In genomic region chr16:47944589-47944988, GRCh38 we compare ENCODE assay signal across 34 cellular contexts.
"Had no signal": no experiment of that assay in that cellular context is flagged by ENCODE, and none has a peak within 500 bp of the region (broad histone marks: within the 10 kb centered on the region; RNA-seq: fewer than 3 reads in every experiment).

No MANE protein-coding gene starts in this region.

- H3K4me3 Mint-ChIP-seq: activated B cell treated with CpG ODN at 0.5 μM for 24 hours; activated CD4-positive, alpha-beta memory T cell treated with anti-CD3 and anti-CD28 coated beads for 36 hours; activated CD4-positive, alpha-beta T cell treated with anti-CD3 and anti-CD28 coated beads, Interleukin-2, amount 10 ng/mL, durations not matched to agents 24 days and 14 days; activated CD8-positive, alpha-beta T cell treated with anti-CD3 and anti-CD28 coated beads for 36 hours; activated naive CD4-positive, alpha-beta T cell treated with anti-CD3 and anti-CD28 coated beads for 36 hours; activated naive CD8-positive, alpha-beta T cell treated with anti-CD3 and anti-CD28 coated beads for 36 hours; activated T-cell treated with anti-CD3 and anti-CD28 coated beads, Interleukin-2, amount 50 U/mL, for 4 hours; activated T-cell treated with anti-CD3 and anti-CD28 coated beads, Interleukin-2, amount 50 U/mL, for 72 hours; activated T-helper 1 cell treated with anti-CD3 and anti-CD28 coated beads, Interleukin-12 subunit alpha, Interleukin-12 subunit beta, Interleukin-2, Interleukin-4 antibody, amounts not matched to agents 30 ng/mL and 10 ng/mL and 1 ng/mL, durations not matched to agents 14 hours and 24 hours and 36 hours; activated T-helper 17 cell treated with anti-CD3 and anti-CD28 coated beads, Interleukin-2, amount 50 U/mL, for 72 hours; T-helper 1 cell treated with Interleukin-12 subunit alpha and Interleukin-12 subunit beta and Interleukin-4 antibody, amounts not matched to agents 30 μg/mL and 1 μg/mL, for 36 hours; T-helper 2 cell treated with Interferon-gamma antibody and Interleukin-4, amounts not matched to agents 5 μg/mL and 100 μg/mL, for 36 hours had no signal

- H3K27me3 Mint-ChIP-seq: activated CD4-positive, alpha-beta T cell treated with anti-CD3 and anti-CD28 coated beads, Interleukin-2, amount 10 ng/mL, durations not matched to agents 24 days and 14 days had no signal

- H3K4me1 Mint-ChIP-seq: activated B cell treated with CpG ODN at 0.5 μM for 24 hours; activated CD4-positive, alpha-beta T cell treated with anti-CD3 and anti-CD28 coated beads, Interleukin-2, amount 10 ng/mL, durations not matched to agents 24 days and 14 days; activated naive CD8-positive, alpha-beta T cell treated with anti-CD3 and anti-CD28 coated beads for 36 hours; activated T-helper 17 cell treated with anti-CD3 and anti-CD28 coated beads, Interleukin-2, amount 50 U/mL, for 72 hours had no signal

- H3K27ac ChIP-seq: adrenal gland, body of pancreas, brain microvascular endothelial cell, breast epithelium, VCaP had no signal

- H3K4me3 ChIP-seq: adrenal gland, body of pancreas, breast epithelium had no signal

- H3K36me3 Mint-ChIP-seq: activated CD4-positive, alpha-beta memory T cell treated with anti-CD3 and anti-CD28 coated beads for 36 hours; activated naive CD4-positive, alpha-beta T cell treated with anti-CD3 and anti-CD28 coated beads, Interleukin-2, amount 50 U/mL, for 72 hours; activated naive CD8-positive, alpha-beta T cell treated with anti-CD3 and anti-CD28 coated beads for 36 hours had no signal

- H3K9me3 Mint-ChIP-seq: activated B cell treated with CpG ODN at 0.5 μM for 24 hours; activated CD4-positive, alpha-beta T cell treated with anti-CD3 and anti-CD28 coated beads, Interleukin-2, amount 10 ng/mL, durations not matched to agents 24 days and 14 days; activated CD8-positive, alpha-beta T cell treated with anti-CD3 and anti-CD28 coated beads for 36 hours; activated naive CD8-positive, alpha-beta T cell treated with anti-CD3 and anti-CD28 coated beads for 36 hours; activated T-cell treated with anti-CD3 and anti-CD28 coated beads, Interleukin-2, amount 50 U/mL, for 4 hours; activated T-cell treated with anti-CD3 and anti-CD28 coated beads, Interleukin-2, amount 50 U/mL, for 72 hours; activated T-helper 1 cell treated with anti-CD3 and anti-CD28 coated beads, Interleukin-12 subunit alpha, Interleukin-12 subunit beta, Interleukin-2, Interleukin-4 antibody, amounts not matched to agents 30 ng/mL and 10 ng/mL and 1 ng/mL, durations not matched to agents 14 hours and 24 hours and 36 hours; activated T-helper 17 cell treated with anti-CD3 and anti-CD28 coated beads, Interleukin-2, amount 50 U/mL, for 72 hours; T-helper 1 cell treated with Interleukin-12 subunit alpha and Interleukin-12 subunit beta and Interleukin-4 antibody, amounts not matched to agents 30 μg/mL and 1 μg/mL, for 36 hours; T-helper 2 cell treated with Interferon-gamma antibody and Interleukin-4, amounts not matched to agents 5 μg/mL and 100 μg/mL, for 36 hours had no signal

- H3K4me1 ChIP-seq: adrenal gland, body of pancreas, breast epithelium had no signal

- H3K36me3 ChIP-seq: adrenal gland, brain microvascular endothelial cell, breast epithelium had no signal

- DNase-seq: activated B cell treated with CpG ODN at 0.5 μM for 24 hours; activated CD4-positive, alpha-beta memory T cell treated with anti-CD3 and anti-CD28 coated beads for 36 hours; activated CD4-positive, alpha-beta T cell treated with anti-CD3 and anti-CD28 coated beads for 4 hours; activated CD4-positive, alpha-beta T cell treated with anti-CD3 and anti-CD28 coated beads, Interleukin-2, amount 10 ng/mL, durations not matched to agents 24 days and 14 days; activated CD4-positive, alpha-beta T cell treated with anti-CD3 and anti-CD28 coated beads, Interleukin-2, amount 50 U/mL, for 1 hour; activated CD4-positive, alpha-beta T cell treated with anti-CD3 and anti-CD28 coated beads, Interleukin-2, amount 50 U/mL, for 4 hours; activated CD4-positive, CD25-positive, alpha-beta regulatory T cell treated with anti-CD3 and anti-CD28 coated beads, Interleukin-2, amount 50 U/mL, for 72 hours; activated CD8-positive, alpha-beta memory T cell treated with anti-CD3 and anti-CD28 coated beads, Interleukin-2, amount 50 U/mL, for 4 hours; activated CD8-positive, alpha-beta T cell treated with anti-CD3 and anti-CD28 coated beads for 36 hours; activated effector memory CD4-positive, alpha-beta T cell treated with anti-CD3 and anti-CD28 coated beads, Interleukin-2, amount 50 U/mL, for 16 hours; activated gamma-delta T cell treated with Interleukin-2 at 50 U/mL for 16 hours; activated naive CD4-positive, alpha-beta T cell; activated naive CD4-positive, alpha-beta T cell treated with anti-CD3 and anti-CD28 coated beads for 36 hours; activated naive CD4-positive, alpha-beta T cell treated with anti-CD3 and anti-CD28 coated beads, Interleukin-2, amount 50 U/mL, for 16 hours; activated naive CD8-positive, alpha-beta T cell treated with anti-CD3 and anti-CD28 coated beads for 36 hours; activated T-cell treated with anti-CD3 and anti-CD28 coated beads for 4 hours; activated T-cell treated with anti-CD3 and anti-CD28 coated beads, Interleukin-2, amount 50 U/mL, for 1 hour; activated T-cell treated with anti-CD3 and anti-CD28 coated beads, Interleukin-2, amount 50 U/mL, for 4 hours; activated T-cell treated with anti-CD3 and anti-CD28 coated beads, Interleukin-2, amount 50 U/mL, for 72 hours; adrenal gland; amniotic stem cell; aorta; body of pancreas; brain microvascular endothelial cell; central memory CD4-positive, alpha-beta T cell; T-helper 2 cell; T-helper 9 cell had no signal

- H3K27ac Mint-ChIP-seq: activated B cell treated with CpG ODN at 0.5 μM for 24 hours; activated CD4-positive, alpha-beta memory T cell treated with anti-CD3 and anti-CD28 coated beads for 36 hours; activated CD4-positive, alpha-beta T cell treated with anti-CD3 and anti-CD28 coated beads, Interleukin-2, amount 10 ng/mL, durations not matched to agents 24 days and 14 days; activated CD8-positive, alpha-beta T cell treated with anti-CD3 and anti-CD28 coated beads for 36 hours; activated naive CD4-positive, alpha-beta T cell treated with anti-CD3 and anti-CD28 coated beads for 36 hours; activated naive CD4-positive, alpha-beta T cell treated with anti-CD3 and anti-CD28 coated beads, Interleukin-2, amount 50 U/mL, for 72 hours; activated naive CD8-positive, alpha-beta T cell treated with anti-CD3 and anti-CD28 coated beads for 36 hours; activated T-cell treated with anti-CD3 and anti-CD28 coated beads, Interleukin-2, amount 50 U/mL, for 72 hours; activated T-helper 1 cell treated with anti-CD3 and anti-CD28 coated beads, Interleukin-12 subunit alpha, Interleukin-12 subunit beta, Interleukin-2, Interleukin-4 antibody, amounts not matched to agents 30 ng/mL and 10 ng/mL and 1 ng/mL, durations not matched to agents 14 hours and 24 hours and 36 hours; activated T-helper 17 cell treated with anti-CD3 and anti-CD28 coated beads, Interleukin-2, amount 50 U/mL, for 72 hours; T-helper 1 cell treated with Interleukin-12 subunit alpha and Interleukin-12 subunit beta and Interleukin-4 antibody, amounts not matched to agents 30 μg/mL and 1 μg/mL, for 36 hours; T-helper 2 cell treated with Interferon-gamma antibody and Interleukin-4, amounts not matched to agents 5 μg/mL and 100 μg/mL, for 36 hours had no signal

- ATAC-seq: activated CD8-positive, alpha-beta T cell treated with anti-CD3 and anti-CD28 coated beads for 36 hours; activated naive CD4-positive, alpha-beta T cell treated with anti-CD3 and anti-CD28 coated beads, Interleukin-2, amount 50 U/mL, for 72 hours; activated T-cell treated with anti-CD3 and anti-CD28 coated beads, Interleukin-2, amount 50 U/mL, for 4 hours; activated T-cell treated with anti-CD3 and anti-CD28 coated beads, Interleukin-2, amount 50 U/mL, for 72 hours; activated T-helper 17 cell treated with anti-CD3 and anti-CD28 coated beads, Interleukin-2, amount 50 U/mL, for 72 hours; body of pancreas had no signal

- H3K9me3 ChIP-seq: adrenal gland, body of pancreas, breast epithelium had no signal

- H3K27me3 ChIP-seq: adrenal gland, body of pancreas, brain microvascular endothelial cell, breast epithelium had no signal
